In the genomic region with DNA sequence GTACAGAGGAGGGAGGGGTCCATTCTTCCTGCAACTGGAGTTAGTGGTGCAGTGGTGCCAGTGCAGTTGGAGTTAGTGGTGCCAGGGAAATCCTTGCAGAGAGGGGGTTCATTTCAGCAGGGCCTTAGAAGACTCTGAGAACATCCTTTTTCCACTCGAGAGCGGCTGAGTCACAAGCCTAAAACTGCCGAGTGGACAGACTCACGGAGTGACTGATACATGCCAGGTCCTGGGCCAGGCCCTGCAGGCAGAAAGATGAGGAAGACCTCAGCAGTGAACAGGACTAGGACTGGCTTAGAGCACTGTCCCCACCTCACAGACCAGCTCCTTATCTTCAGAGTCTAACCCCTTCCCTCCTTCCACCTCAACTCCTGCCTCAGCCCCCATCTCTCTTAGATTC, we compare ENCODE assay signal across 1 cellular context.
TF ChIP-seq lines count a peak whose summit lies in the region.

No MANE protein-coding gene starts in this region.

TF ChIP-seq in K562, 482 proteins besides CTCF, POLR2A, EP300 and RAD21 (continued from another document):
- no peak for TF ChIP-seq FOXK1 (CRISPR knock-in tag; IDR thresholded peaks at IDR 0.05; ENCODE audit: borderline replicate concordance)
- 0 out of 2 replicates have a peak, but pooled peaks have one; percentile 28 for TF ChIP-seq FOSL1 (tag; conservative IDR thresholded peaks at IDR 0.05)
- TF ChIP-seq, protein P1, sequence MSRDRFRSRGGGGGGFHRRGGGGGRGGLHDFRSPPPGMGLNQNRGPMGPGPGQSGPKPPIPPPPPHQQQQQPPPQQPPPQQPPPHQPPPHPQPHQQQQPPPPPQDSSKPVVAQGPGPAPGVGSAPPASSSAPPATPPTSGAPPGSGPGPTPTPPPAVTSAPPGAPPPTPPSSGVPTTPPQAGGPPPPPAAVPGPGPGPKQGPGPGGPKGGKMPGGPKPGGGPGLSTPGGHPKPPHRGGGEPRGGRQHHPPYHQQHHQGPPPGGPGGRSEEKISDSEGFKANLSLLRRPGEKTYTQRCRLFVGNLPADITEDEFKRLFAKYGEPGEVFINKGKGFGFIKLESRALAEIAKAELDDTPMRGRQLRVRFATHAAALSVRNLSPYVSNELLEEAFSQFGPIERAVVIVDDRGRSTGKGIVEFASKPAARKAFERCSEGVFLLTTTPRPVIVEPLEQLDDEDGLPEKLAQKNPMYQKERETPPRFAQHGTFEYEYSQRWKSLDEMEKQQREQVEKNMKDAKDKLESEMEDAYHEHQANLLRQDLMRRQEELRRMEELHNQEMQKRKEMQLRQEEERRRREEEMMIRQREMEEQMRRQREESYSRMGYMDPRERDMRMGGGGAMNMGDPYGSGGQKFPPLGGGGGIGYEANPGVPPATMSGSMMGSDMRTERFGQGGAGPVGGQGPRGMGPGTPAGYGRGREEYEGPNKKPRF (IDR thresholded peaks at IDR 0.05; ENCODE audit: low read depth, low read length): no peak
- no peak for TF ChIP-seq MTA1 (IDR thresholded peaks at IDR 0.05; ENCODE audit: borderline replicate concordance)
- no peak for TF ChIP-seq ARID1B (IDR thresholded peaks at IDR 0.05)
- no peak for TF ChIP-seq PHB (CRISPR knock-in tag; IDR thresholded peaks at IDR 0.05)
